7 cellular contexts compared by ENCODE assay signal in genomic region chr2:111463238-111463908, GRCh38.
DNase-seq lines count a peak whose midpoint lies in the region; ATAC-seq, FAIRE-seq and TF ChIP-seq lines count a peak whose summit lies in the region.
"Not testable (repeated sequence)": the region's sequence is repeated elsewhere in the genome, so short reads cannot be mapped to it uniquely, and the experiment has no call there.

No MANE protein-coding gene starts in this region.

- not testable (repeated sequence) for BruUV-seq in endothelial cell of umbilical vein (replicated peaks; lab: Mats Ljungman, UMichigan)

- H3F3A ChIP-seq in DOHH2 (ENCODE audit: control insufficient read depth, insufficient read depth): not testable (repeated sequence)

- H3K27me3 ChIP-seq in DOHH2 (ENCODE audit: control insufficient read depth, low read length); OCI-LY3 (ENCODE audit: low read depth, low read length); endothelial cell of umbilical vein (ENCODE audit: control insufficient read depth in 2 of 2, insufficient read depth in 2 of 2, low read length in 2 of 2); right lobe of liver; spleen (replicated peaks in 1 of 7): not testable (repeated sequence)

- not testable (repeated sequence) for TF ChIP-seq CTCF in DOHH2 (IDR thresholded peaks at IDR 0.05; ENCODE audit: low read depth, low read length, poor library complexity, severe bottlenecking); OCI-LY3 (IDR thresholded peaks at IDR 0.05; ENCODE audit: low read depth, low read length); endothelial cell of umbilical vein (IDR thresholded peaks at IDR 0.05; ENCODE audit: extremely low read depth in 1 of 2, insufficient read depth in 1 of 2, low read depth in 1 of 2, low read length in 2 of 2); right lobe of liver (IDR thresholded peaks at IDR 0.05); spleen (IDR thresholded peaks at IDR 0.05 in 8 of 11, conservative IDR thresholded peaks at IDR 0.05 in 3 of 11)

- not testable (repeated sequence) for H3K9me3 Mint-ChIP-seq in activated CD4-positive, alpha-beta T cell treated with anti-CD3 and anti-CD28 coated beads for 36 hours (ENCODE audit: low read depth); activated naive CD8-positive, alpha-beta T cell (ENCODE audit: low read depth)

- H3K4me2 ChIP-seq in DOHH2 (ENCODE audit: low read length) (peak overlapping the region; percentile 48), OCI-LY3 (ENCODE audit: low read length) (peak overlapping the region; percentile 32)
- not testable (repeated sequence) for H3K4me2 ChIP-seq in endothelial cell of umbilical vein (ENCODE audit: insufficient read depth, low read length)

- H3K9me3 ChIP-seq in DOHH2 (ENCODE audit: control insufficient read depth, insufficient read depth, low read length); OCI-LY3 (ENCODE audit: insufficient read depth, low read length); endothelial cell of umbilical vein (replicated peaks; ENCODE audit: control insufficient read depth, insufficient read depth, low read length); right lobe of liver; spleen: not testable (repeated sequence)

- WGBS in right lobe of liver (ENCODE audit: insufficient coverage, low coverage, low lambda C conversion rate, missing lambda C conversion rate): 81% methylated on average over 10 of the region's 13 CpGs
- 83 to 95% (median 87%) methylated on average over 9 to 12 of the region's 13 CpGs for WGBS in spleen, 5 donors

- peaks cover 17% of the 10 kb centered on the region for H3K4me1 Mint-ChIP-seq in activated CD4-positive, alpha-beta T cell treated with anti-CD3 and anti-CD28 coated beads for 36 hours
- peaks cover 11% of the 10 kb centered on the region for H3K4me1 Mint-ChIP-seq in activated naive CD8-positive, alpha-beta T cell (ENCODE audit: low read depth)

- not testable (repeated sequence) for H3K27ac ChIP-seq in DOHH2 (ENCODE audit: low read depth, low read length); OCI-LY3 (ENCODE audit: low read length); endothelial cell of umbilical vein (ENCODE audit: insufficient read depth, low read depth, low read length)
- H3K27ac ChIP-seq in right lobe of liver: peak overlapping the region in 2 of 3 donors; percentile 40 to 59
- peak overlapping the region in 5 of 8 donors; percentile 48 to 77 (median 71) for H3K27ac ChIP-seq in spleen

- FAIRE-seq in endothelial cell of umbilical vein (lab: Jason Lieb, UNC): peak; percentile 40

- TF ChIP-seq POLR2A in endothelial cell of umbilical vein (IDR thresholded peaks at IDR 0.05; ENCODE audit: low read depth, low read length); right lobe of liver (IDR thresholded peaks at IDR 0.05); spleen (IDR thresholded peaks at IDR 0.05): not testable (repeated sequence)

- H3K9me2 ChIP-seq in DOHH2 (replicated peaks; ENCODE audit: control insufficient read depth, low read length): not testable (repeated sequence)

- H3K36me3 Mint-ChIP-seq in activated CD4-positive, alpha-beta T cell treated with anti-CD3 and anti-CD28 coated beads for 36 hours (ENCODE audit: low read depth); activated naive CD8-positive, alpha-beta T cell: not testable (repeated sequence)

- peaks cover 17% of the 10 kb centered on the region for H3K4me1 ChIP-seq in DOHH2 (ENCODE audit: control insufficient read depth, low read length)
- H3K4me1 ChIP-seq in OCI-LY3 (ENCODE audit: low read length); endothelial cell of umbilical vein (ENCODE audit: control insufficient read depth, extremely low read depth, insufficient read depth, low read length); right lobe of liver: not testable (repeated sequence)
- H3K4me1 ChIP-seq in spleen: peaks cover 0 to 26% (median 5%) of the 10 kb centered on the region in 6 donors

- dilution Hi-C loops in endothelial cell of umbilical vein (cut with MboI; ENCODE audit: extremely low pct_ligation_motif_present, low sequenced_read_pairs): not testable (repeated sequence)

- POLR2A ChIA-PET in activated CD4-positive, alpha-beta T cell treated with anti-CD3 and anti-CD28 coated beads for 36 hours (lab: Charles Lee); endothelial cell of umbilical vein (lab: Charles Lee): not testable (repeated sequence)

- H2AFZ ChIP-seq in OCI-LY3 (ENCODE audit: low read depth, low read length); endothelial cell of umbilical vein (ENCODE audit: low read depth, low read length): not testable (repeated sequence)

- H3K36me3 ChIP-seq in DOHH2 (ENCODE audit: control insufficient read depth, low read length); OCI-LY3 (replicated peaks; ENCODE audit: low read depth, low read length); endothelial cell of umbilical vein (ENCODE audit: control insufficient read depth in 2 of 2, extremely low read depth in 1 of 2, insufficient read depth in 2 of 2, low read length in 2 of 2); right lobe of liver; spleen: not testable (repeated sequence)

- H3K9me1 ChIP-seq in endothelial cell of umbilical vein (replicated peaks; ENCODE audit: control insufficient read depth, extremely low read depth, insufficient read depth, low read length): not testable (repeated sequence)

- H3K4me3 ChIP-seq in DOHH2 (ENCODE audit: low read length): peak overlapping the region; percentile 50
- not testable (repeated sequence) for H3K4me3 ChIP-seq in OCI-LY3 (ENCODE audit: low read length); endothelial cell of umbilical vein (replicated peaks in 1 of 3; ENCODE audit: insufficient read depth in 1 of 3, low read depth in 1 of 3, low read length in 3 of 3); right lobe of liver
- H3K4me3 ChIP-seq in spleen: peak overlapping the region in 1 of 8 donors; percentile 31

- H3K27me3 Mint-ChIP-seq in activated CD4-positive, alpha-beta T cell treated with anti-CD3 and anti-CD28 coated beads for 36 hours; activated naive CD8-positive, alpha-beta T cell: not testable (repeated sequence)

- intact Hi-C loops in activated CD4-positive, alpha-beta T cell treated with anti-CD3 and anti-CD28 coated beads for 36 hours (cut with DNase I, micrococcal nuclease); endothelial cell of umbilical vein (cut with micrococcal nuclease); right lobe of liver (cut with DNase I); spleen (cut with DNase I; ENCODE audit: low total_unique reads): not testable (repeated sequence)

- CTCF ChIA-PET in activated CD4-positive, alpha-beta T cell treated with anti-CD3 and anti-CD28 coated beads for 36 hours (lab: Charles Lee); endothelial cell of umbilical vein (lab: Charles Lee): not testable (repeated sequence)

- ATAC-seq in activated CD4-positive, alpha-beta T cell treated with anti-CD3 and anti-CD28 coated beads for 36 hours: peak; percentile 47
- ATAC-seq in right lobe of liver: peak in 3 of 4 donors; percentile 1 to 6 (median 5)

- not testable (repeated sequence) for H4K20me1 ChIP-seq in DOHH2 (ENCODE audit: control insufficient read depth, insufficient read depth, low read depth, low read length); endothelial cell of umbilical vein (replicated peaks; ENCODE audit: control insufficient read depth, extremely low read depth, insufficient read depth, low read length)
- H4K20me1 ChIP-seq in OCI-LY3 (ENCODE audit: insufficient read depth, low read length): peaks cover 23% of the 10 kb centered on the region; the same call in 1 of the 2 replicates

- H3K4me3 Mint-ChIP-seq in activated CD4-positive, alpha-beta T cell treated with anti-CD3 and anti-CD28 coated beads for 36 hours; activated naive CD8-positive, alpha-beta T cell: not testable (repeated sequence)

- H3K9ac ChIP-seq in OCI-LY3 (ENCODE audit: low read length); endothelial cell of umbilical vein (replicated peaks; ENCODE audit: extremely low read depth, insufficient read depth, low read length): not testable (repeated sequence)

- peak; percentile 41 for DNase-seq in activated CD4-positive, alpha-beta T cell treated with anti-CD3 and anti-CD28 coated beads for 36 hours
- DNase-seq in endothelial cell of umbilical vein (ENCODE audit: low read depth, low spot score); right lobe of liver; spleen: not testable (repeated sequence)

- not testable (repeated sequence) for H3K79me2 ChIP-seq in DOHH2 (ENCODE audit: control insufficient read depth, low read length); OCI-LY3 (ENCODE audit: low read length)
- peaks cover 56% of the 10 kb centered on the region for H3K79me2 ChIP-seq in endothelial cell of umbilical vein (ENCODE audit: control insufficient read depth, insufficient read depth, low read length)

- peak overlapping the region; percentile 70 for H3K27ac Mint-ChIP-seq in activated CD4-positive, alpha-beta T cell treated with anti-CD3 and anti-CD28 coated beads for 36 hours
- peak overlapping the region; percentile 54 for H3K27ac Mint-ChIP-seq in activated naive CD8-positive, alpha-beta T cell
